23 cellular contexts compared by ENCODE assay signal in the genomic region with DNA sequence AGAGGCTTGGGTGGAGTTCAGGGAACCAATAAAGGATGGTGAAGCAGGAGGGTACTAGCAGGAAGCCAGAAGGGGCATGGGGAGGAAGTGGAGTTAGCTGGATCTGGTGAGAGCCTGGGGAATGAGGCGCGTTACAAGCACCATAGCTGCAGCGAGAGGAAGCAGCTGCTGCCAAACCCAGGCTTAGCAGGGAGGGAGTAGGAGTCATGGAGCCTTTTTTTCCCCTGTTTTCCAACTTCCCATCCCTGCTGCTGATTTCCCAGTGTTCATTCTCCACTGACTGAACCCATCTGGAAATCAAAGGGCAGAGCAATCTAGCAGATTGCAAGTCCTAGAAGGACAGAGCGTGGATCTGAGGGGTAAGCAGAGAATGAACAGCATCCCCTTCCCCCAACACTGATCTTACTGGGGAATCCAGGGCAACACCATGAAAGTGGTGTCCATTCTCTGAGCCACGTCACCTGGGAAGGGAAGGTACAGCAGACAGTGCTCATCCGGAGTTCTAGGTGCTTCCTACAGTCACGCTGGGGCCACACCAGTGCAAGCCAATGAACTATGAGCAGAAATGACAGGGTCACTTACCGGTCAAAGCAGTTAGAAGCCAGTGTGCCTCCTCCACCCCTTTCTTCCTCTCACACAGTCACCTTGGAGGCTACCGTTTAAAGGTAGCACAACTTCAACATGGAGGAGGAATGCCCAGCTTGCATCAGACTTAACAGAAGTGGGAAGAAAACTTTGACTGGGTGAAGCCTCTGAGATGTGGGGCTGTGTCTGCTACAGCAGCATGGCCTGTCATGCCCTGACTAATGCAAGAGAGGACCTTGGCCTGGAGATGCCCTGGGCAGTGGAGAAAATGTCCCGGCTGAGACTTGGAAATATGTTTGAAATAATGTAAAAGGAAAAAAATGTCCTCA. TPM values are rescaled to one million over a fixed set of nuclear protein-coding genes. Genes with fewer than 3 reads are reported as not detected.
DNase-seq lines count a peak whose midpoint lies in the region; ATAC-seq and TF ChIP-seq lines count a peak whose summit lies in the region.
"Had no signal": no experiment of that assay in that cellular context is flagged by ENCODE, and none has a peak within 500 bp of the region (broad histone marks: within the 10 kb centered on the region; RNA-seq: fewer than 3 reads in every experiment).

No MANE protein-coding gene starts in this region.

- TF ChIP-seq POLR2A in testis (IDR thresholded peaks at IDR 0.05) = no peak

- peaks cover 16% of the 10 kb centered on the region for H3K4me1 ChIP-seq in BLaER1
- H3K4me1 ChIP-seq in testis = no peaks in the 10 kb centered on the region
- H3K4me1 ChIP-seq: prostate gland had no signal

- peak overlapping the region; percentile 22 for H3K4me2 ChIP-seq in BLaER1
- H3K4me2 ChIP-seq: smooth muscle cell had no signal

- H3K9me3 Mint-ChIP-seq in stimulated activated naive CD8-positive, alpha-beta T cell treated with anti-CD3 and anti-CD28 coated beads, Interleukin-15, amount 100 ng/mL, for 72 hours = no peaks in the 10 kb centered on the region
- H3K9me3 Mint-ChIP-seq: immature natural killer cell, type B pancreatic cell had no signal

- H3K36me3 Mint-ChIP-seq in T-helper 17 cell (ENCODE audit: low read depth) = peaks cover 2% of the 10 kb centered on the region
- H3K36me3 Mint-ChIP-seq: immature natural killer cell, type B pancreatic cell had no signal

- H4K20me1 ChIP-seq in BLaER1 = no peaks in the 10 kb centered on the region

- DNase-seq in DMS53 (lab: John Stamatoyannopoulos, UW) (peak; percentile 32), DMS53 treated with DMSO at 0.1 percent for 48 hours (lab: John Stamatoyannopoulos, UW; ENCODE audit: unreplicated experiment) (no peak), T-helper 17 cell (no peak), lung microvascular endothelial cell (ENCODE audit: low read depth in 2 of 2) (peak; percentile 8 to 45), SKM-1 (lab: John Stamatoyannopoulos, UW; ENCODE audit: unreplicated experiment) (no peak), testis (no peak)
- DNase-seq in stimulated activated naive CD8-positive, alpha-beta T cell treated with anti-CD3 and anti-CD28 coated beads, Interleukin-15, amount 100 ng/mL, for 72 hours = no peak
- DNase-seq: 8988T; activated CD4-positive, alpha-beta T cell treated with anti-CD3 and anti-CD28 coated beads for 1 hour; activated CD8-positive, alpha-beta T cell treated with anti-CD3 and anti-CD28 coated beads, Interleukin-2, amount 10 ng/mL, durations not matched to agents 7 days and 5 days; activated naive CD4-positive, alpha-beta T cell; activated T-cell treated with anti-CD3 and anti-CD28 coated beads, Interleukin-2, amount 50 U/mL, for 1 hour; caudate nucleus; immature natural killer cell; NCI-H1105 treated with DMSO at 0.1 percent for 48 hours; NCI-H2081 treated with DMSO at 0.1 percent for 48 hours; NCI-H510A; RPMI8226; stomach had no signal

- no peak for ATAC-seq in T-helper 17 cell
- no peak for ATAC-seq in stimulated activated naive CD8-positive, alpha-beta T cell treated with anti-CD3 and anti-CD28 coated beads, Interleukin-15, amount 100 ng/mL, for 72 hours
- ATAC-seq: activated CD8-positive, alpha-beta T cell treated with anti-CD3 and anti-CD28 coated beads, Interleukin-2, amount 10 ng/mL, durations not matched to agents 7 days and 5 days had no signal

- peaks cover 14% of the 10 kb centered on the region for H3K4me1 Mint-ChIP-seq in T-helper 17 cell
- peaks cover 23% of the 10 kb centered on the region for H3K4me1 Mint-ChIP-seq in stimulated activated naive CD8-positive, alpha-beta T cell treated with anti-CD3 and anti-CD28 coated beads, Interleukin-15, amount 100 ng/mL, for 72 hours
- H3K4me1 Mint-ChIP-seq: immature natural killer cell had no signal

- H3K27ac ChIP-seq in BLaER1 (no peak overlapping the region), testis (no peak overlapping the region)
- H3K27ac ChIP-seq: prostate gland, stomach had no signal

- H3K27me3 ChIP-seq in BLaER1 = no peaks in the 10 kb centered on the region
- H3K27me3 ChIP-seq in testis = no peaks in the 10 kb centered on the region

- peaks cover 72% of the 10 kb centered on the region for H3K27me3 Mint-ChIP-seq in T-helper 17 cell
- peaks cover 52% of the 10 kb centered on the region for H3K27me3 Mint-ChIP-seq in stimulated activated naive CD8-positive, alpha-beta T cell treated with anti-CD3 and anti-CD28 coated beads, Interleukin-15, amount 100 ng/mL, for 72 hours

- intact Hi-C loops in testis (cut with DNase I; ENCODE audit: low total_unique reads) = no loop called here

- H3K9me3 ChIP-seq in BLaER1 (no peaks in the 10 kb centered on the region), T-helper 17 cell (ENCODE audit: control insufficient read depth, low read length, poor library complexity, severe bottlenecking) (no peaks in the 10 kb centered on the region), testis (no peaks in the 10 kb centered on the region)
- H3K9me3 ChIP-seq: prostate gland, stomach had no signal

- H3K27ac Mint-ChIP-seq in T-helper 17 cell = peak overlapping the region; percentile 41
- H3K27ac Mint-ChIP-seq in stimulated activated naive CD8-positive, alpha-beta T cell treated with anti-CD3 and anti-CD28 coated beads, Interleukin-15, amount 100 ng/mL, for 72 hours = peak overlapping the region in 1 of 2 donors; percentile 56
- H3K27ac Mint-ChIP-seq: activated CD8-positive, alpha-beta T cell treated with anti-CD3 and anti-CD28 coated beads, Interleukin-2, amount 10 ng/mL, durations not matched to agents 7 days and 5 days; immature natural killer cell; type B pancreatic cell had no signal

- peak overlapping the region; percentile 47 for H3K4me3 Mint-ChIP-seq in T-helper 17 cell
- H3K4me3 Mint-ChIP-seq in stimulated activated naive CD8-positive, alpha-beta T cell treated with anti-CD3 and anti-CD28 coated beads, Interleukin-15, amount 100 ng/mL, for 72 hours = peak overlapping the region in 1 of 2 donors; percentile 39
- H3K4me3 Mint-ChIP-seq: activated CD8-positive, alpha-beta T cell treated with anti-CD3 and anti-CD28 coated beads, Interleukin-2, amount 10 ng/mL, durations not matched to agents 7 days and 5 days; immature natural killer cell; type B pancreatic cell had no signal

- TF ChIP-seq CTCF in testis (IDR thresholded peaks at IDR 0.05) = no peak

- H3K36me3 ChIP-seq in BLaER1 (no peaks in the 10 kb centered on the region), testis (ENCODE audit: low read depth, missing control alignments) (no peaks in the 10 kb centered on the region)
- H3K36me3 ChIP-seq: prostate gland, stomach had no signal

- no peak overlapping the region for H3K4me3 ChIP-seq in BLaER1
- no peak overlapping the region for H3K4me3 ChIP-seq in testis
- H3K4me3 ChIP-seq: prostate gland, smooth muscle cell, stomach had no signal

- H3K9ac ChIP-seq in BLaER1 = no peak overlapping the region

- 76 to 77% methylated on average over 10 of the region's 10 CpGs for whole genome bisulfite sequencing in testis, 2 donors

RNA-seq across cellular contexts. Expression of a gene that starts 36.7 kb away (rescaled TPM):
- total RNA-seq in T-helper 17 cell (10 to 100 TPM; 11.0 to 12.5 TPM), lung microvascular endothelial cell (8.9 and 16.6 TPM in 2 replicates), testis (10 to 100 TPM; 31.3 to 38.3 TPM)
- 46.1 TPM for polyA plus RNA-seq in testis (ENCODE audit: insufficient read depth, low read depth, low replicate concordance)

Comparison
In these comparisons a context has a peak if more than half of its experiments do, and no peak if none do; other contexts are left out.
1. DNase-seq: peak in DMS53 (single experiment) and lung microvascular endothelial cell (2 of 2); none in DMS53 treated with DMSO at 0.1 percent for 48 hours (single experiment), T-helper 17 cell (0 of 3), stimulated activated naive CD8-positive, alpha-beta T cell treated with anti-CD3 and anti-CD28 coated beads, Interleukin-15, amount 100 ng/mL, for 72 hours (0 of 2), SKM-1 (single experiment) and testis (single experiment).